ENCODE assay signal across 1 cellular context in the genomic region with DNA sequence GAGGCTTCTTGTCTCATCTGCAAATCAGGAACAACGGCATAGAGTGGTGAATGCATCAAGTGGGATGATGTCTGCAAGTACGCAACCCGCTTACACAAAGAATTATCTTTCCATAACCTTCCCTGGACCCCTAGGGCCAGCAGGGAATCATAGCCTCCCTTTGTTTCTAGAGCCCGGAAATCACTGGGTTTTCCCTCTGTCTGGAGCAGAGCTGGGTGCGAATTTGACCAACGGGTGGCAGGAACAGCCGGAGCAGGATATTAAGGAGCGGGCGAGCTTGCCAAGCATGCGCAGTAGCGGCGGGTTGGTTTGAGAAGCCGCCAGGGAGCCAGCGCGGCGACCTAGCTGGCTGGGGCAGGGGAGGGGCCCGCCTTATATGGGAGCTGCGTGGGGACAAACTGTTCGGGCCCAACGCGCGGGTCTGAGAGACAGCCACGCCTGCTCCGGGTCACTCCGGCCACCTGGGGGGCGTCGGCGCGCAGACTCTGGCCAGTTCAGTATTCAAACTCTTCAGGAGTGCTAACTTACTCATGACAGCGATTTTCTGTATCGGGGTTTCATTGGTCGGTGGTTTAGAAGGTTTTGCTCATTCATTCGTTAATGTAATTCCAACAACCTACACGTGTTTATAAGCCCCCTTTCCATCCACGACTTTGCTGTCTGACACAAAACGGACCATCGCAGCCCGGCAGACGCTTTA.
TF ChIP-seq lines count a peak whose summit lies in the region.

No MANE protein-coding gene starts in this region.

TF ChIP-seq in H1, 55 proteins besides CTCF, POLR2A, EP300 and RAD21:
- no peak for TF ChIP-seq NANOG (IDR thresholded peaks at IDR 0.05; ENCODE audit: insufficient read depth, low read depth, low read length, poor library complexity, severe bottlenecking)
- no peak for TF ChIP-seq KDM1A (IDR thresholded peaks at IDR 0.05; ENCODE audit: borderline replicate concordance, low read length)
- peak; percentile 64 for TF ChIP-seq SRF (IDR thresholded peaks at IDR 0.05; ENCODE audit: low read depth, low read length)
- TF ChIP-seq HDAC6 (IDR thresholded peaks at IDR 0.05; ENCODE audit: low read depth, low read length): no peak
- no peak; the same call in 1 of the 2 replicates for TF ChIP-seq TAF1 (IDR thresholded peaks at IDR 0.05; ENCODE audit: low read depth, low read length)
- TF ChIP-seq GABPA (IDR thresholded peaks at IDR 0.05; ENCODE audit: borderline replicate concordance, insufficient read depth, low read length): no peak
- peak; percentile 82 for TF ChIP-seq KDM4A (IDR thresholded peaks at IDR 0.05; ENCODE audit: low read depth, low read length, severe bottlenecking)
- TF ChIP-seq POLR2AphosphoS5 (IDR thresholded peaks at IDR 0.05; ENCODE audit: low read depth, low read length): no peak
- no peak for TF ChIP-seq CBX5 (IDR thresholded peaks at IDR 0.05; ENCODE audit: low read depth, low read length)
- no peak for TF ChIP-seq JUN (IDR thresholded peaks at IDR 0.05; ENCODE audit: low read depth, low read length)
- TF ChIP-seq NRF1 (IDR thresholded peaks at IDR 0.05; ENCODE audit: low read depth, low read length): peak; percentile 63
- TF ChIP-seq RNF2 (IDR thresholded peaks at IDR 0.05; ENCODE audit: borderline replicate concordance, low read depth, low read length, missing control alignments, poor library complexity, severe bottlenecking): no peak
- TF ChIP-seq TCF12 (IDR thresholded peaks at IDR 0.05; ENCODE audit: low read depth, low read length): no peak
- TF ChIP-seq SP1 (IDR thresholded peaks at IDR 0.05; ENCODE audit: low read depth, low read length): peak; percentile 91
- TF ChIP-seq SIN3A (conservative IDR thresholded peaks at IDR 0.05 in 1 of 2, IDR thresholded peaks at IDR 0.05 in 1 of 2; ENCODE audit: low read depth in 1 of 2, low read length in 2 of 2): 0 out of 4 replicates have a peak, but pooled peaks of 1 of the 2 experiments have one; percentile 22
- no peak; the same call in 1 of the 2 replicates for TF ChIP-seq RBBP5 (IDR thresholded peaks at IDR 0.05; ENCODE audit: borderline replicate concordance, low read depth, low read length)
- no peak for TF ChIP-seq SP2 (IDR thresholded peaks at IDR 0.05; ENCODE audit: low read length)
- TF ChIP-seq ASH2L (IDR thresholded peaks at IDR 0.05; ENCODE audit: low read length): peak; percentile 71
- no peak for TF ChIP-seq BACH1 (IDR thresholded peaks at IDR 0.05; ENCODE audit: low read length)
- TF ChIP-seq, protein P1, sequence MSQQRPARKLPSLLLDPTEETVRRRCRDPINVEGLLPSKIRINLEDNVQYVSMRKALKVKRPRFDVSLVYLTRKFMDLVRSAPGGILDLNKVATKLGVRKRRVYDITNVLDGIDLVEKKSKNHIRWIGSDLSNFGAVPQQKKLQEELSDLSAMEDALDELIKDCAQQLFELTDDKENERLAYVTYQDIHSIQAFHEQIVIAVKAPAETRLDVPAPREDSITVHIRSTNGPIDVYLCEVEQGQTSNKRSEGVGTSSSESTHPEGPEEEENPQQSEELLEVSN (IDR thresholded peaks at IDR 0.05): peak; percentile 49; the same call in 1 of the 2 replicates
- peak in 1 of 2 experiments; percentile 17; a peak in 1 of 4 replicates for TF ChIP-seq HDAC2 (IDR thresholded peaks at IDR 0.05; ENCODE audit: borderline replicate concordance in 1 of 2, low read depth in 2 of 2, low read length in 2 of 2)
- no peak for TF ChIP-seq SUZ12 (IDR thresholded peaks at IDR 0.05; ENCODE audit: low read length)
- 0 out of 2 replicates have a peak, but pooled peaks have one; percentile 47 for TF ChIP-seq RFX5 (IDR thresholded peaks at IDR 0.05; ENCODE audit: borderline replicate concordance, low read depth, low read length)
- TF ChIP-seq POU5F1 (IDR thresholded peaks at IDR 0.05; ENCODE audit: low read depth, low read length): no peak
- TF ChIP-seq EGR1 (IDR thresholded peaks at IDR 0.05; ENCODE audit: borderline replicate concordance, low read depth, low read length): peak; percentile 53; the same call in 1 of the 2 replicates
- no peak for TF ChIP-seq JUND (IDR thresholded peaks at IDR 0.05; ENCODE audit: low read length)
- TF ChIP-seq SAP30 (IDR thresholded peaks at IDR 0.05; ENCODE audit: insufficient read depth, insufficient replicate concordance, low read length): peak; percentile 33
TF ChIP-seq in H1: peak in this region for 11.
